27 cellular contexts compared by ENCODE assay signal in genomic region chr10:18539335-18539734, GRCh38.
"Had no signal": no experiment of that assay in that cellular context is flagged by ENCODE, and none has a peak within 500 bp of the region (broad histone marks: within the 10 kb centered on the region; RNA-seq: fewer than 3 reads in every experiment).

No MANE protein-coding gene starts in this region.

- H3K27me3 ChIP-seq: heart right ventricle, hepatocyte, pancreas, right lobe of liver, stomach, testis, thyroid gland, transverse colon, upper lobe of left lung had no signal

- H3K4me3 ChIP-seq: heart right ventricle, hepatocyte, lower lobe of right lung, pancreas, prostate gland, right lobe of liver, smooth muscle cell, stomach, testis, thyroid gland, transverse colon, upper lobe of left lung had no signal

- H3K4me1 Mint-ChIP-seq: naive B cell; natural killer cell; stimulated activated naive B cell treated with anti-CD40 and anti-IgM and Interleukin-4, amounts not matched to agents 10 μg/mL and 1 μg/mL and 100 μg/mL, for 72 hours had no signal

- DNase-seq: heart right ventricle; islet precursor cell; left ventricle myocardium superior; lower lobe of right lung; mammary epithelial cell; mesendoderm; naive B cell; natural killer cell; nucleus accumbens; pancreas; retina; right lobe of liver; stimulated activated CD4-positive, alpha-beta T cell treated with anti-CD3 and anti-CD28 coated beads, Interleukin-12 subunit alpha, Interleukin-12 subunit beta, amount 100 ng/mL, for 4 hours; stimulated activated CD4-positive, alpha-beta T cell treated with anti-CD3 and anti-CD28 coated beads, Interleukin-15, amount 100 ng/mL, for 24 hours; stimulated activated CD4-positive, alpha-beta T cell treated with anti-CD3 and anti-CD28 coated beads, Interleukin-2, amount 100 ng/mL, for 24 hours; stimulated activated CD4-positive, alpha-beta T cell treated with anti-CD3 and anti-CD28 coated beads, Interleukin-4, amount 100 ng/mL, for 1 hour; stimulated activated naive B cell treated with anti-CD40 and anti-IgM and Interleukin-4, amounts not matched to agents 10 μg/mL and 1 μg/mL and 100 μg/mL, for 72 hours; stimulated activated naive CD8-positive, alpha-beta T cell treated with anti-CD3 and anti-CD28 coated beads, Interleukin-15, Interleukin-2, amounts not matched to agents 100 U/mL and 50 U/mL, for 24 hours; stomach; testis; thyroid gland; transverse colon had no signal

- H3K27ac Mint-ChIP-seq: mesothelial cell of epicardium; natural killer cell; stimulated activated naive B cell treated with anti-CD40 and anti-IgM and Interleukin-4, amounts not matched to agents 10 μg/mL and 1 μg/mL and 100 μg/mL, for 72 hours had no signal

- H3K9me3 Mint-ChIP-seq: mesothelial cell of epicardium; naive B cell; natural killer cell; stimulated activated naive B cell treated with anti-CD40 and anti-IgM and Interleukin-4, amounts not matched to agents 10 μg/mL and 1 μg/mL and 100 μg/mL, for 72 hours had no signal

- H3K27ac ChIP-seq: heart right ventricle, hepatocyte, lower lobe of right lung, pancreas, prostate gland, right lobe of liver, stomach, testis, thyroid gland, transverse colon, upper lobe of left lung had no signal

- H3K9me3 ChIP-seq: heart right ventricle, lower lobe of right lung, pancreas, prostate gland, right lobe of liver, stomach, testis, thyroid gland, transverse colon, upper lobe of left lung had no signal

- H3K79me2 ChIP-seq: hepatocyte had no signal

- H2AFZ ChIP-seq: hepatocyte had no signal

- ATAC-seq: left ventricle myocardium superior; lower lobe of right lung; natural killer cell; pancreas; right lobe of liver; stimulated activated naive B cell treated with anti-CD40 and anti-IgM and Interleukin-4, amounts not matched to agents 10 μg/mL and 1 μg/mL and 100 μg/mL, for 72 hours; stimulated activated naive CD8-positive, alpha-beta T cell treated with anti-CD3 and anti-CD28 coated beads, Interleukin-15, Interleukin-2, amounts not matched to agents 100 U/mL and 50 U/mL, for 24 hours had no signal

- H3K4me3 Mint-ChIP-seq: mesothelial cell of epicardium; naive B cell; natural killer cell; stimulated activated naive B cell treated with anti-CD40 and anti-IgM and Interleukin-4, amounts not matched to agents 10 μg/mL and 1 μg/mL and 100 μg/mL, for 72 hours had no signal

- H3K4me1 ChIP-seq: lower lobe of right lung, pancreas, prostate gland, right lobe of liver, stomach, testis, thyroid gland, transverse colon, upper lobe of left lung had no signal

- H3K4me2 ChIP-seq: hepatocyte, smooth muscle cell had no signal

- H3K27me3 Mint-ChIP-seq: naive B cell; stimulated activated naive B cell treated with anti-CD40 and anti-IgM and Interleukin-4, amounts not matched to agents 10 μg/mL and 1 μg/mL and 100 μg/mL, for 72 hours had no signal
